9 cellular contexts compared by ENCODE assay signal in the genomic region with DNA sequence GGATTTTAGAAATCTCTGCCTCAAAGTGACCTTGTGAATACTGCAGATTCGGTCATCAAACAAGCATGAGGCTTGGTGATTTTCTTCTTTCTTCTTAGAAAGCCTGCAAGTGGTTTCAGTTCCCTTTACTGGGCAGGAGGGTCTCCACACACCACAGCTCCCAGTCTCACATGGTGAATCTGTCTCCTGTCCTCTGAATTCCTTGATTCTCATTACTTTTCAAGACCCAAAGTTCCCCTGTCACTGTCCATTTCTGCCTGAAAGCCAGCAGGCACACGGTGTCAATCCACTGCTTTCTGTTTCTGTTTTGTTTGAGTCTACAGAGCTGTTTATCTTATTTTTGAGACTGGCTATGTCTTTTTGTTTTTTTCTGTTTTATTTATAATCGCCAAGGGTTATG. TPM values are rescaled to one million over a fixed set of nuclear protein-coding genes. Genes with fewer than 3 reads are reported as not detected.
DNase-seq lines count a peak whose midpoint lies in the region; ATAC-seq, FAIRE-seq and TF ChIP-seq lines count a peak whose summit lies in the region.
"Had no signal": no experiment of that assay in that cellular context is flagged by ENCODE, and none has a peak within 500 bp of the region (broad histone marks: within the 10 kb centered on the region; RNA-seq: fewer than 3 reads in every experiment).

No MANE protein-coding gene starts in this region.

- no peaks in the 10 kb centered on the region for H3K79me2 ChIP-seq in GM12878 (ENCODE audit: control insufficient read depth, insufficient read depth, low read length)

- FAIRE-seq in GM12878 (lab: Jason Lieb, UNC): peak; percentile 57
- FAIRE-seq: islet of Langerhans had no signal

- 10% methylated on average over 3 of the region's 3 CpGs for WGBS in GM12878 (ENCODE audit: insufficient coverage, insufficient replicate concordance, low lambda C conversion rate, missing lambda C conversion rate)

- SMC1A ChIA-PET in GM12878 (lab: Charles Lee; ENCODE audit: uncharacterized antibody, unreplicated experiment): interaction anchor here (1.2 to 2.3 kb wide), 4 partner anchors 20 to 235 kb away, joined by 3 to 9 read pairs (median 4); no protein-coding TSS in a partner anchor

- peak; percentile 26 for DNase-seq in SIG-M5 treated with dmso at 0.1 percent for 504 hours (lab: John Stamatoyannopoulos, UW; ENCODE audit: unreplicated experiment)
- no peak for DNase-seq in SIG-M5 (lab: John Stamatoyannopoulos, UW)
- peak; percentile 40 for DNase-seq in GM12878 (ENCODE audit: low read depth, low spot score)
- no peak for DNase-seq in HK-2 (ENCODE audit: unreplicated experiment)
- DNase-seq in activated CD4-positive, CD25-positive, alpha-beta regulatory T cell treated with anti-CD3 and anti-CD28 coated beads, Interleukin-2, amount 50 U/mL, for 72 hours: no peak
- DNase-seq in HuH-7 (ENCODE audit: low spot score): no peak

- no peak for TF ChIP-seq POLR2A in GM12878 (IDR thresholded peaks at IDR 0.05; ENCODE audit: low read depth, low read length)

- no peaks in the 10 kb centered on the region for H3K36me3 ChIP-seq in GM12878 (ENCODE audit: control insufficient read depth in 2 of 2, insufficient read depth in 2 of 2, low read length in 1 of 2)

- RAD21 ChIA-PET in GM12878 (lab: Charles Lee; ENCODE audit: unreplicated experiment): interaction anchor here (1.1 kb wide), 1 partner anchor 226 kb away, joined by 4 read pairs; no protein-coding TSS in a partner anchor

- no peak overlapping the region for H3K9ac ChIP-seq in GM12878 (ENCODE audit: control insufficient read depth, insufficient read depth, low read length)

- POLR2A ChIA-PET in GM12878 (lab: Charles Lee): no interaction called here

- peak overlapping the region; percentile 83 for H3K4me2 ChIP-seq in GM12878 (ENCODE audit: control insufficient read depth, insufficient read depth)

- in situ Hi-C loops in GM12878 (cut with MboI): no loop called here

- H2AFZ ChIP-seq in GM12878 (ENCODE audit: control insufficient read depth, low read depth, low read length): peak overlapping the region; percentile 37; the same call in 1 of the 2 replicates

- TF ChIP-seq EP300 in GM12878 (IDR thresholded peaks at IDR 0.05; ENCODE audit: borderline replicate concordance in 1 of 2, control insufficient read depth in 1 of 2, low read depth in 2 of 2, low read length in 2 of 2): peak in 1 of 2 experiments; percentile 41; a peak in 1 of 4 replicates

- no peak for TF ChIP-seq RAD21 in GM12878 (IDR thresholded peaks at IDR 0.05; ENCODE audit: insufficient read depth, low read depth, low read length)

- ATAC-seq in HG03045 (IDR thresholded peaks at IDR 0.05; ENCODE audit: unreplicated experiment) (peak; percentile 69), GM12878 (peak; percentile 92)

- intact Hi-C loops in GM12878 (cut with micrococcal nuclease; ENCODE audit: unreplicated experiment): no loop called here

- CTCF ChIA-PET in GM12878 (lab: Yijun Ruan, JAX): interaction anchor here (1.0 to 3.9 kb wide), 2 partner anchors 17 to 20 kb away, joined by 4 to 29 read pairs; no protein-coding TSS in a partner anchor

- no peak overlapping the region for H3K27ac ChIP-seq in GM12878 (ENCODE audit: control insufficient read depth, insufficient read depth)
- peak overlapping the region in 14 of 21 experiments; percentile 10 to 81 (median 62) for H3K27ac ChIP-seq in skin epidermis

- no peak for TF ChIP-seq CTCF in GM12878 (IDR thresholded peaks at IDR 0.05 in 2 of 3, conservative IDR thresholded peaks at IDR 0.05 in 1 of 3; ENCODE audit: control insufficient read depth in 2 of 3, extremely low read depth in 1 of 3, insufficient read depth in 1 of 3, low read depth in 3 of 3, low read length in 3 of 3)

- peaks cover 5% of the 10 kb centered on the region for H3K4me1 ChIP-seq in GM12878 (ENCODE audit: control insufficient read depth, insufficient read depth, low read length)

- no peaks in the 10 kb centered on the region for H3K27me3 ChIP-seq in GM12878 (replicated peaks in 1 of 2; ENCODE audit: control insufficient read depth in 2 of 2, insufficient read depth in 2 of 2, low read length in 1 of 2)

- no peaks in the 10 kb centered on the region for H3K9me3 ChIP-seq in GM12878 (replicated peaks; ENCODE audit: control insufficient read depth, insufficient read depth, low read length)

- BruUV-seq in GM12878 (replicated peaks; lab: Mats Ljungman, UMichigan): no TSS peak

- H3K4me3 ChIP-seq in GM12878: no peak overlapping the region
- no peak overlapping the region for H3K4me3 ChIP-seq in skin epidermis

- no peaks in the 10 kb centered on the region for H4K20me1 ChIP-seq in GM12878 (ENCODE audit: control insufficient read depth, insufficient read depth)

TF ChIP-seq in GM12878, 131 proteins besides CTCF, POLR2A, EP300 and RAD21 (continues in another document):
- TF ChIP-seq CBX3 (IDR thresholded peaks at IDR 0.05; ENCODE audit: borderline replicate concordance, low read depth): no peak
- no peak for TF ChIP-seq CHD1 (IDR thresholded peaks at IDR 0.05; ENCODE audit: low read depth, low read length)
- no peak for TF ChIP-seq SREBF1 (IDR thresholded peaks at IDR 0.05; ENCODE audit: low read length)
- 0 out of 4 replicates have a peak, but pooled peaks of 1 of the 2 experiments have one; percentile 38 for TF ChIP-seq SRF (IDR thresholded peaks at IDR 0.05; ENCODE audit: low read depth in 2 of 2, low read length in 2 of 2)
- TF ChIP-seq RELA (IDR thresholded peaks at IDR 0.05; ENCODE audit: borderline replicate concordance, partially characterized antibody): no peak
- no peak for TF ChIP-seq LARP7 (IDR thresholded peaks at IDR 0.05)
- TF ChIP-seq SMC3 (IDR thresholded peaks at IDR 0.05; ENCODE audit: borderline replicate concordance, low read length): no peak
- no peak for TF ChIP-seq MXI1 (IDR thresholded peaks at IDR 0.05; ENCODE audit: low read depth, low read length)
- no peak for TF ChIP-seq GABPA (IDR thresholded peaks at IDR 0.05; ENCODE audit: low read depth)
- TF ChIP-seq, protein P1, sequence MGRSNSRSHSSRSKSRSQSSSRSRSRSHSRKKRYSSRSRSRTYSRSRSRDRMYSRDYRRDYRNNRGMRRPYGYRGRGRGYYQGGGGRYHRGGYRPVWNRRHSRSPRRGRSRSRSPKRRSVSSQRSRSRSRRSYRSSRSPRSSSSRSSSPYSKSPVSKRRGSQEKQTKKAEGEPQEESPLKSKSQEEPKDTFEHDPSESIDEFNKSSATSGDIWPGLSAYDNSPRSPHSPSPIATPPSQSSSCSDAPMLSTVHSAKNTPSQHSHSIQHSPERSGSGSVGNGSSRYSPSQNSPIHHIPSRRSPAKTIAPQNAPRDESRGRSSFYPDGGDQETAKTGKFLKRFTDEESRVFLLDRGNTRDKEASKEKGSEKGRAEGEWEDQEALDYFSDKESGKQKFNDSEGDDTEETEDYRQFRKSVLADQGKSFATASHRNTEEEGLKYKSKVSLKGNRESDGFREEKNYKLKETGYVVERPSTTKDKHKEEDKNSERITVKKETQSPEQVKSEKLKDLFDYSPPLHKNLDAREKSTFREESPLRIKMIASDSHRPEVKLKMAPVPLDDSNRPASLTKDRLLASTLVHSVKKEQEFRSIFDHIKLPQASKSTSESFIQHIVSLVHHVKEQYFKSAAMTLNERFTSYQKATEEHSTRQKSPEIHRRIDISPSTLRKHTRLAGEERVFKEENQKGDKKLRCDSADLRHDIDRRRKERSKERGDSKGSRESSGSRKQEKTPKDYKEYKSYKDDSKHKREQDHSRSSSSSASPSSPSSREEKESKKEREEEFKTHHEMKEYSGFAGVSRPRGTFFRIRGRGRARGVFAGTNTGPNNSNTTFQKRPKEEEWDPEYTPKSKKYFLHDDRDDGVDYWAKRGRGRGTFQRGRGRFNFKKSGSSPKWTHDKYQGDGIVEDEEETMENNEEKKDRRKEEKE (IDR thresholded peaks at IDR 0.05): no peak
- 0 out of 2 replicates have a peak, but pooled peaks have one; percentile 24 for TF ChIP-seq NR2F1 (conservative IDR thresholded peaks at IDR 0.05)

RNA-seq across cellular contexts. Expression of gene HSPB3, which starts 14.2 kb away (rescaled TPM):
- 8.0 and 8.4 TPM in 2 replicates for total RNA-seq in GM12878 (2013; cell fraction: nucleolus; rRNA removed)
- total RNA-seq in GM12878 (2014; rRNA removed) (not detected in 2 replicates), GM12878 (2014; rRNA removed; fragmentation: Illumina TruSeq; extraction: Trizol) (not detected in 2 replicates), GM12878 (2021) (not detected in 2 replicates)
- not detected for polyA plus RNA-seq in GM12878 (2011; ENCODE audit: low read depth)
- polyA plus RNA-seq in GM12878 (2011; rRNA removed) (0.50 and 0.60 TPM in 2 replicates), GM12878 (2014; fragmentation: Illumina TruSeq; extraction: Trizol) (not detected in 2 replicates), GM12878 (2014; fragmentation: Nextera tagmentation; extraction: Ambion mirVana) (under 1 TPM; 0.11 to 0.29 TPM), GM12878 (2014; rRNA removed) (0.37 TPM in 1 of 2 replicates, not detected in the other), GM12878 (2016; fragmentation: Nextera tagmentation; extraction: Ambion mirVana) (not detected)
- polyA plus RNA-seq in GM12878 (2011; cell fraction: cytosol; rRNA removed): 0.16 and 0.30 TPM in 2 replicates
- 0.72 and 1.2 TPM in 2 replicates for polyA plus RNA-seq in GM12878 (2011; cell fraction: nucleus; rRNA removed)
- not detected in 2 replicates for polyA plus RNA-seq in GM12878 (2012)
- polyA minus RNA-seq in GM12878 (2011; rRNA and poly(A)+ RNA removed): 0.31 and 1.7 TPM in 2 replicates
- polyA minus RNA-seq in GM12878 (2011; cell fraction: cytosol; rRNA and poly(A)+ RNA removed): not detected in 2 replicates
- 0.96 TPM in 1 of 2 replicates, not detected in the other for polyA minus RNA-seq in GM12878 (2011; cell fraction: nucleus; rRNA and poly(A)+ RNA removed)

RNA-seq across cellular contexts. Expression of gene SNX18, which starts 47.9 kb away (rescaled TPM):
- total RNA-seq in GM12878 (2013; cell fraction: nucleolus; rRNA removed): 3.4 and 4.5 TPM in 2 replicates
- 0.87 and 1.0 TPM in 2 replicates for total RNA-seq in GM12878 (2014; rRNA removed)
- 0.45 and 0.51 TPM in 2 replicates for total RNA-seq in GM12878 (2014; rRNA removed; fragmentation: Illumina TruSeq; extraction: Trizol)
- 1.2 and 1.7 TPM in 2 replicates for total RNA-seq in GM12878 (2021)
- polyA plus RNA-seq in GM12878 (2011; ENCODE audit: low read depth): 0.56 TPM
- polyA plus RNA-seq in GM12878 (2011; rRNA removed): 1.4 and 1.7 TPM in 2 replicates
- polyA plus RNA-seq in GM12878 (2011; cell fraction: cytosol; rRNA removed): 0.88 and 1.5 TPM in 2 replicates
- polyA plus RNA-seq in GM12878 (2011; cell fraction: nucleus; rRNA removed): 1.1 and 1.8 TPM in 2 replicates
- 0.79 and 1.6 TPM in 2 replicates for polyA plus RNA-seq in GM12878 (2012)
- polyA plus RNA-seq in GM12878 (2014; fragmentation: Illumina TruSeq; extraction: Trizol): 0.46 and 0.48 TPM in 2 replicates
- polyA plus RNA-seq in GM12878 (2014; fragmentation: Nextera tagmentation; extraction: Ambion mirVana): under 1 TPM; 0.27 to 0.32 TPM
- polyA plus RNA-seq in GM12878 (2014; rRNA removed): 0.41 and 0.67 TPM in 2 replicates
- polyA plus RNA-seq in GM12878 (2016; fragmentation: Nextera tagmentation; extraction: Ambion mirVana): under 1 TPM; 0.29 to 0.39 TPM
- 3.0 and 3.5 TPM in 2 replicates for polyA minus RNA-seq in GM12878 (2011; rRNA and poly(A)+ RNA removed)
- polyA minus RNA-seq in GM12878 (2011; cell fraction: cytosol; rRNA and poly(A)+ RNA removed): 1.6 and 2.2 TPM in 2 replicates
- polyA minus RNA-seq in GM12878 (2011; cell fraction: nucleus; rRNA and poly(A)+ RNA removed): 4.2 and 7.8 TPM in 2 replicates

Comparison
In these comparisons a context has a peak if more than half of its experiments do, and no peak if none do; other contexts are left out.
1. DNase-seq: peak in SIG-M5 treated with dmso at 0.1 percent for 504 hours (single experiment) and GM12878 (single experiment); none in SIG-M5 (single experiment), HK-2 (single experiment), activated CD4-positive, CD25-positive, alpha-beta regulatory T cell treated with anti-CD3 and anti-CD28 coated beads, Interleukin-2, amount 50 U/mL, for 72 hours (single experiment) and HuH-7 (single experiment).